In the genomic region with DNA sequence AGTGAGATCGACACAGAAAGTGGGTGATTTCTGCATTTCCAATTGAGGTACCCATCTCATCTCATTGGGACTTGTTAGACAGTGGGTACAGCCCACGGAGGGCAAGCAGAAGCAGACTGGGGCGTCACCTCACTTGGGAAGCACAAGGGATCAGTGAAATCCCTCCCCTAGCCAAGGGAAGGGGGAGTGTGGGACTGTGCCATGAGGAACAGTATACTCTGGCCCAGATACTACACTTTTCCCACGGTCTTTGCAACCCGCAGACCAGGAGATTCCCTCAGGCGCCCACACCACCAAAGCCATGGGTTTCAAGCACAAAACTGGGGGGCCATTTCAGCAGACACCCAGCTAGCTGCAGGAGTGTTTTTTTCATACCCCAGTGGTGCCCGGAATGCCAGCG, we compare ENCODE assay signal across 27 cellular contexts.
"Had no signal": no experiment of that assay in that cellular context is flagged by ENCODE, and none has a peak within 500 bp of the region (broad histone marks: within the 10 kb centered on the region; RNA-seq: fewer than 3 reads in every experiment).

No MANE protein-coding gene starts in this region.

- H3K4me3 ChIP-seq: gastroesophageal sphincter, ovary, thoracic aorta, upper lobe of left lung, vagina had no signal

- H3K4me1 Mint-ChIP-seq: activated T-helper 17 cell treated with anti-CD3 and anti-CD28 coated beads, Interleukin-2, amount 50 U/mL, for 72 hours; nephron had no signal

- DNase-seq: activated CD4-positive, CD25-positive, alpha-beta regulatory T cell treated with anti-CD3 and anti-CD28 coated beads, Interleukin-2, amount 50 U/mL, for 72 hours; activated CD8-positive, alpha-beta memory T cell treated with anti-CD3 and anti-CD28 coated beads, Interleukin-2, amount 50 U/mL, for 48 hours; activated naive CD4-positive, alpha-beta T cell treated with anti-CD3 and anti-CD28 coated beads, Interleukin-2, amount 50 U/mL, for 16 hours; activated T-cell treated with anti-CD3 and anti-CD28 coated beads, Interleukin-2, amount 50 U/mL, for 4 hours; amniotic stem cell; caudate nucleus; cortex of kidney; erythroblast; hippocampal formation; left cardiac atrium; mammary epithelial cell; ovary; stimulated activated CD4-positive, alpha-beta T cell treated with anti-CD3 and anti-CD28 coated beads, Interleukin-4, amount 100 ng/mL, for 24 hours; WERI-Rb-1 had no signal

- H3K36me3 Mint-ChIP-seq: stimulated activated effector memory CD8-positive, alpha-beta T cell treated with anti-CD3 and anti-CD28 coated beads, Interleukin-12 subunit alpha, Interleukin-12 subunit beta, amount 100 ng/mL, for 72 hours had no signal

- H3K4me1 ChIP-seq: gastroesophageal sphincter, right lobe of liver, upper lobe of left lung, vagina had no signal

- ATAC-seq: activated T-cell treated with anti-CD3 and anti-CD28 coated beads, Interleukin-2, amount 50 U/mL, for 4 hours; activated T-helper 17 cell treated with anti-CD3 and anti-CD28 coated beads, Interleukin-2, amount 50 U/mL, for 72 hours; effector memory CD8-positive, alpha-beta T cell; gastroesophageal sphincter; left cardiac atrium; stimulated activated effector memory CD8-positive, alpha-beta T cell treated with anti-CD3 and anti-CD28 coated beads, Interleukin-12 subunit alpha, Interleukin-12 subunit beta, amount 100 ng/mL, for 72 hours had no signal

- H3K27me3 ChIP-seq: gastroesophageal sphincter, ovary, right lobe of liver, upper lobe of left lung, vagina had no signal

- H3K36me3 ChIP-seq: gastroesophageal sphincter, ovary, right lobe of liver, thoracic aorta, upper lobe of left lung, vagina, WERI-Rb-1 had no signal

- H3K9me3 ChIP-seq: gastroesophageal sphincter, ovary, thoracic aorta, vagina had no signal

- H3K27ac ChIP-seq: gastroesophageal sphincter, ovary, right lobe of liver, thoracic aorta, upper lobe of left lung, vagina, WERI-Rb-1 had no signal

- H3K4me3 Mint-ChIP-seq: activated CD4-positive, alpha-beta memory T cell treated with anti-CD3 and anti-CD28 coated beads, Interleukin-2, amount 10 ng/mL, durations not matched to agents 7 days and 5 days; activated CD4-positive, alpha-beta T cell treated with anti-CD3 and anti-CD28 coated beads, Interleukin-2, amount 10 ng/mL, durations not matched to agents 7 days and 5 days; activated T-cell treated with anti-CD3 and anti-CD28 coated beads, Interleukin-2, amount 50 U/mL, for 4 hours; activated T-helper 17 cell treated with anti-CD3 and anti-CD28 coated beads, Interleukin-2, amount 50 U/mL, for 72 hours; nephron; stimulated activated effector memory CD8-positive, alpha-beta T cell treated with anti-CD3 and anti-CD28 coated beads, Interleukin-12 subunit alpha, Interleukin-12 subunit beta, amount 100 ng/mL, for 72 hours; stimulated activated naive CD8-positive, alpha-beta T cell treated with anti-CD3 and anti-CD28 coated beads, Interleukin-15, Interleukin-2, amounts not matched to agents 100 ng/mL and 50 ng/mL, for 24 hours had no signal

- H3K27me3 Mint-ChIP-seq: progenitor cell of endocrine pancreas; stimulated activated naive CD8-positive, alpha-beta T cell treated with anti-CD3 and anti-CD28 coated beads, Interleukin-15, Interleukin-2, amounts not matched to agents 100 ng/mL and 50 ng/mL, for 24 hours had no signal

- H3K27ac Mint-ChIP-seq: activated CD4-positive, alpha-beta memory T cell treated with anti-CD3 and anti-CD28 coated beads, Interleukin-2, amount 10 ng/mL, durations not matched to agents 7 days and 5 days; activated T-helper 17 cell treated with anti-CD3 and anti-CD28 coated beads, Interleukin-2, amount 50 U/mL, for 72 hours; nephron; stimulated activated naive CD8-positive, alpha-beta T cell treated with anti-CD3 and anti-CD28 coated beads, Interleukin-15, Interleukin-2, amounts not matched to agents 100 ng/mL and 50 ng/mL, for 24 hours had no signal
